In genomic region chr15:45200799-45201556, GRCh38 we compare ENCODE assay signal across 8 cellular contexts. TPM values are rescaled to one million over a fixed set of nuclear protein-coding genes. Genes with fewer than 3 reads are reported as not detected.
A peak's percentile ranks its signal among the peaks of the same experiment; 100 is the strongest.
DNase-seq lines count a peak whose midpoint lies in the region; ATAC-seq and TF ChIP-seq lines count a peak whose summit lies in the region.

No MANE protein-coding gene starts in this region.

- no peaks in the 10 kb centered on the region for H3K27me3 ChIP-seq in BLaER1 treated with 17β-estradiol and CSF1 and Interleukin-3, amounts not matched to agents 10 nM and 100 nM
- H3K27me3 ChIP-seq in right cardiac atrium (ENCODE audit: control insufficient read depth, insufficient read depth) (no peaks in the 10 kb centered on the region), psoas muscle (ENCODE audit: insufficient read depth in 3 of 3, low read length in 2 of 3) (no peaks in the 10 kb centered on the region), uterus (no peaks in the 10 kb centered on the region)

- no peaks in the 10 kb centered on the region for H4K20me1 ChIP-seq in BLaER1 treated with 17β-estradiol and CSF1 and Interleukin-3, amounts not matched to agents 10 nM and 100 nM

- intact Hi-C loops in right cardiac atrium (cut with DNase I), result loop anchor here in 3 of 4 donors (5.0 to 10.0 kb wide), 5 partner anchors 34 to 201 kb away; partner anchors contain the start of gene GATM (in 1 of the 3)
- intact Hi-C loops in psoas muscle (cut with DNase I), result loop anchor here (2.0 to 10.0 kb wide), 4 partner anchors 78 to 201 kb away; partner anchors contain the start of gene GATM (in 1 of the 2)
- intact Hi-C loops in uterus (cut with DNase I; ENCODE audit: low total_unique reads), result no loop called here

- ATAC-seq in GM21723 (IDR thresholded peaks at IDR 0.05; ENCODE audit: unreplicated experiment) (peak; percentile 18), T-cell (replicated peaks in 1 of 4) (peak; percentile 13 to 27 (median 20)), right cardiac atrium (peak; percentile 47 to 55), psoas muscle (peak; percentile 66 to 74 (median 69))

- H3K27me3 Mint-ChIP-seq in T-cell, result no peaks in the 10 kb centered on the region

- H3K4me2 ChIP-seq in BLaER1 treated with 17β-estradiol and CSF1 and Interleukin-3, amounts not matched to agents 10 nM and 100 nM, result peak overlapping the region; percentile 80 to 97 (median 91)

- TF ChIP-seq CTCF in psoas muscle (IDR thresholded peaks at IDR 0.05) (no peak), uterus (IDR thresholded peaks at IDR 0.05) (no peak)

- no peaks in the 10 kb centered on the region for H3K36me3 ChIP-seq in BLaER1 treated with 17β-estradiol and CSF1 and Interleukin-3, amounts not matched to agents 10 nM and 100 nM
- no peaks in the 10 kb centered on the region for H3K36me3 ChIP-seq in psoas muscle (ENCODE audit: insufficient read depth in 1 of 2, low read depth in 1 of 2)
- no peaks in the 10 kb centered on the region for H3K36me3 ChIP-seq in uterus

- peaks cover 21 to 41% (median 31%) of the 10 kb centered on the region in 10 experiments for H3K4me1 ChIP-seq in BLaER1 treated with 17β-estradiol and CSF1 and Interleukin-3, amounts not matched to agents 10 nM and 100 nM
- H3K4me1 ChIP-seq in right cardiac atrium (ENCODE audit: control insufficient read depth, insufficient read depth, low read length), result peaks cover 2% of the 10 kb centered on the region
- peaks cover 3% of the 10 kb centered on the region for H3K4me1 ChIP-seq in psoas muscle
- no peaks in the 10 kb centered on the region for H3K4me1 ChIP-seq in uterus

- no peak overlapping the region for H3K4me3 Mint-ChIP-seq in T-cell

- H3K4me1 Mint-ChIP-seq in T-cell, result peaks cover 9 to 21% (median 15%) of the 10 kb centered on the region in 3 donors

- no peak for TF ChIP-seq POLR2A in uterus (IDR thresholded peaks at IDR 0.05)

- H3K36me3 Mint-ChIP-seq in T-cell, result no peaks in the 10 kb centered on the region

- CTCF ChIA-PET in T-cell (lab: Charles Lee), result interaction anchor here (0.5 to 2.3 kb wide), 9 partner anchors 11 to 256 kb away, joined by 3 to 9 read pairs (median 3); partner anchors contain the start of gene SHF (in 1 of the 2)

- H3K9me3 ChIP-seq in BLaER1 treated with 17β-estradiol and CSF1 and Interleukin-3, amounts not matched to agents 10 nM and 100 nM (replicated peaks in 1 of 11), result no peaks in the 10 kb centered on the region
- no peaks in the 10 kb centered on the region for H3K9me3 ChIP-seq in right cardiac atrium (ENCODE audit: control insufficient read depth, low read length)
- H3K9me3 ChIP-seq in psoas muscle, result no peaks in the 10 kb centered on the region
- H3K9me3 ChIP-seq in uterus, result no peaks in the 10 kb centered on the region

- WGBS in right cardiac atrium, result 5% methylated on average over 34 of the region's 34 CpGs
- WGBS in psoas muscle, 3 donors, result 3% methylated on average over 34 of the region's 34 CpGs

- no peak overlapping the region for H3K27ac Mint-ChIP-seq in T-cell

- H3K27ac ChIP-seq in BLaER1 treated with 17β-estradiol and CSF1 and Interleukin-3, amounts not matched to agents 10 nM and 100 nM, result peak overlapping the region; percentile 71 to 97 (median 91)
- H3K27ac ChIP-seq in right cardiac atrium (ENCODE audit: low read length) (peak overlapping the region; percentile 98), psoas muscle (peak overlapping the region; percentile 99), uterus (peak overlapping the region; percentile 94 to 97)

- POLR2A ChIA-PET in T-cell (lab: Charles Lee), result interaction anchor here (0.6 to 1.8 kb wide), 10 partner anchors 13 to 538 kb away, joined by 3 to 10 read pairs (median 4); partner anchors contain the start of gene SHF (in 2 of the 2)

- H3K4me3 ChIP-seq in BLaER1 treated with 17β-estradiol and CSF1 and Interleukin-3, amounts not matched to agents 10 nM and 100 nM, result peak overlapping the region; percentile 61 to 80 (median 71)
- H3K4me3 ChIP-seq in right cardiac atrium (ENCODE audit: low read length) (peak overlapping the region; percentile 62), psoas muscle (peak overlapping the region; percentile 91), uterus (peak overlapping the region; percentile 51 to 81)

- H3K9me3 Mint-ChIP-seq in T-cell, result no peaks in the 10 kb centered on the region

- peak; percentile 40 for DNase-seq in NCI-H1417 treated with DMSO at 0.1 percent for 48 hours (lab: John Stamatoyannopoulos, UW)
- peak in 31 of 34 experiments; percentile 34 to 72 (median 60) for DNase-seq in T-cell
- DNase-seq in amniotic epithelial cell (ENCODE audit: low read depth), result peak; percentile 75
- DNase-seq in right cardiac atrium, result peak; percentile 81 to 89 (median 88)
- peak; percentile 81 to 91 for DNase-seq in psoas muscle
- DNase-seq in uterus, result peak; percentile 88 to 90

- peak overlapping the region; percentile 79 to 94 (median 88) for H3K9ac ChIP-seq in BLaER1 treated with 17β-estradiol and CSF1 and Interleukin-3, amounts not matched to agents 10 nM and 100 nM

RNA-seq across cellular contexts. Expression of gene SHF, which starts 13.2 kb away (rescaled TPM):
- 1 to 10 TPM; 5.1 to 6.5 (median 5.6) TPM for total RNA-seq in T-cell
- total RNA-seq in right cardiac atrium, result 10 to 100 TPM in 2 of 4 donors, 1 to 10 TPM in 2; 8.1 to 13.2 (median 10.6) TPM
- polyA plus RNA-seq in right cardiac atrium, result 8.8 TPM
- 1 to 10 TPM; 1.4 to 4.0 (median 2.1) TPM for total RNA-seq in psoas muscle
- polyA plus RNA-seq in psoas muscle, result 1 to 10 TPM in 2 of 3 donors, under 1 TPM in 1; 0.73 to 2.0 (median 1.7) TPM
- total RNA-seq in uterus, result 10 to 100 TPM in 3 of 4 donors, 1 to 10 TPM in 1; 1.5 to 37.5 (median 24.1) TPM

RNA-seq across cellular contexts. Expression of gene SLC28A2, which starts 51.1 kb away (rescaled TPM):
- total RNA-seq in T-cell (not detected), right cardiac atrium (not detected), psoas muscle (not detected), uterus (not detected)
- polyA plus RNA-seq in right cardiac atrium (not detected), psoas muscle (under 1 TPM in 1 of 3 donors, not detected in 2; 0.01 TPM)

Comparison
In these comparisons a context has a peak if more than half of its experiments do, and no peak if none do; other contexts are left out.
1. Peak in every context shown above with its lines: DNase-seq, ATAC-seq, H3K4me3 ChIP-seq and H3K27ac ChIP-seq.
2. ATAC-seq: peak in every context shown above with its lines; median percentile 69 in psoas muscle; 51 in right cardiac atrium; 20 in T-cell; 18 in GM21723.